Comparison of ENCODE assay signal across 1 cellular context in the genomic region with DNA sequence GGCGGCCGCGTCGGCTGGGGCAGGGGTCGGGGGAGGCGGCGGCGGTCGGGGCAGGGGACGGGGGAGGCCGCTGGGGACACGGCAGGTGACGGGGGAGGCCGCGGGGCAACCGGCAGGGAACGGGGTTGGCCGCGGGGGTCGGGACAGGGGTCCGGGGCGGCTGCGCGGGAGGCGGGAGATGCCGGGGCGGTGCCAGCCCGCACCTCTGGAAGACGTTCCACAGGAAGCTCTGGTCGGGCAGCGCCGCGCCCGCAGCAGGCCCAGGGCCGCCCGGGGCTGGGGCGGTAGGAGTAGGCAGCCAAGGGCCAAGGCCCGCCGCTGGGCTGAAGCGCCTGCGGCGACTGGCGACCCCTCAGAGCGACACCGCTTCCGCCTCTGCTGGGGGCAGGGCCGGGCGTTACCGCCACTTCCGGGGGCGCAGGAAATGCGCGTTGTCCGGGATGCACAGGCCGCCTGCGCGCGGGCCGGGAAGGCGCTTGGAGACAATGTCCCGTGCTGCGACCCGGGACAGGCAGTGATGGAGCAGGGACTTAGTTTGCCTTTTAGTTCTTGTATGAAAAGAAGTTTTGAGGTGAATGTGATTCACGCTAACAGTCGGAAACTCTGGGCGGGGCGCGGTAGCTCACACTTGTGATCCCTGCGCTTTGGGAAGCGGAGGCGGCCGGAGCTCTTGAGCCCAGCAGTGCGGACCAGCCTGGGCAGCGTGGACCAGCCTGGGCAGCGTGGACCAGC.
TF ChIP-seq lines count a peak whose summit lies in the region.

No MANE protein-coding gene starts in this region.

TF ChIP-seq in WTC11, 78 proteins besides CTCF, POLR2A, EP300 and RAD21 (continued from another document and continues in another):
- TF ChIP-seq, protein P1, sequence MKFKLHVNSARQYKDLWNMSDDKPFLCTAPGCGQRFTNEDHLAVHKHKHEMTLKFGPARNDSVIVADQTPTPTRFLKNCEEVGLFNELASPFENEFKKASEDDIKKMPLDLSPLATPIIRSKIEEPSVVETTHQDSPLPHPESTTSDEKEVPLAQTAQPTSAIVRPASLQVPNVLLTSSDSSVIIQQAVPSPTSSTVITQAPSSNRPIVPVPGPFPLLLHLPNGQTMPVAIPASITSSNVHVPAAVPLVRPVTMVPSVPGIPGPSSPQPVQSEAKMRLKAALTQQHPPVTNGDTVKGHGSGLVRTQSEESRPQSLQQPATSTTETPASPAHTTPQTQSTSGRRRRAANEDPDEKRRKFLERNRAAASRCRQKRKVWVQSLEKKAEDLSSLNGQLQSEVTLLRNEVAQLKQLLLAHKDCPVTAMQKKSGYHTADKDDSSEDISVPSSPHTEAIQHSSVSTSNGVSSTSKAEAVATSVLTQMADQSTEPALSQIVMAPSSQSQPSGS (CRISPR knock-in tag; IDR thresholded peaks at IDR 0.05; ENCODE audit: borderline replicate concordance, low read depth): no peak
- TF ChIP-seq, protein P2, sequence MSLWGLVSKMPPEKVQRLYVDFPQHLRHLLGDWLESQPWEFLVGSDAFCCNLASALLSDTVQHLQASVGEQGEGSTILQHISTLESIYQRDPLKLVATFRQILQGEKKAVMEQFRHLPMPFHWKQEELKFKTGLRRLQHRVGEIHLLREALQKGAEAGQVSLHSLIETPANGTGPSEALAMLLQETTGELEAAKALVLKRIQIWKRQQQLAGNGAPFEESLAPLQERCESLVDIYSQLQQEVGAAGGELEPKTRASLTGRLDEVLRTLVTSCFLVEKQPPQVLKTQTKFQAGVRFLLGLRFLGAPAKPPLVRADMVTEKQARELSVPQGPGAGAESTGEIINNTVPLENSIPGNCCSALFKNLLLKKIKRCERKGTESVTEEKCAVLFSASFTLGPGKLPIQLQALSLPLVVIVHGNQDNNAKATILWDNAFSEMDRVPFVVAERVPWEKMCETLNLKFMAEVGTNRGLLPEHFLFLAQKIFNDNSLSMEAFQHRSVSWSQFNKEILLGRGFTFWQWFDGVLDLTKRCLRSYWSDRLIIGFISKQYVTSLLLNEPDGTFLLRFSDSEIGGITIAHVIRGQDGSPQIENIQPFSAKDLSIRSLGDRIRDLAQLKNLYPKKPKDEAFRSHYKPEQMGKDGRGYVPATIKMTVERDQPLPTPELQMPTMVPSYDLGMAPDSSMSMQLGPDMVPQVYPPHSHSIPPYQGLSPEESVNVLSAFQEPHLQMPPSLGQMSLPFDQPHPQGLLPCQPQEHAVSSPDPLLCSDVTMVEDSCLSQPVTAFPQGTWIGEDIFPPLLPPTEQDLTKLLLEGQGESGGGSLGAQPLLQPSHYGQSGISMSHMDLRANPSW (CRISPR knock-in tag; conservative IDR thresholded peaks at IDR 0.05; ENCODE audit: low read depth): no peak
- TF ChIP-seq EMX1 (CRISPR knock-in tag; IDR thresholded peaks at IDR 0.05) (no peak), CBFB (CRISPR knock-in tag; IDR thresholded peaks at IDR 0.05; ENCODE audit: low read depth) (no peak), NFYB (CRISPR knock-in tag; conservative IDR thresholded peaks at IDR 0.05; ENCODE audit: low read depth) (no peak), ZNF396 (CRISPR knock-in tag; IDR thresholded peaks at IDR 0.05; ENCODE audit: borderline replicate concordance) (no peak), SMAD4 (CRISPR knock-in tag; IDR thresholded peaks at IDR 0.05) (no peak), FOXK1 (CRISPR knock-in tag; IDR thresholded peaks at IDR 0.05) (no peak), NR3C1 (CRISPR knock-in tag; conservative IDR thresholded peaks at IDR 0.05; ENCODE audit: low read depth) (no peak), NR1H2 (CRISPR knock-in tag; IDR thresholded peaks at IDR 0.05) (no peak), ZNF232 (CRISPR knock-in tag; IDR thresholded peaks at IDR 0.05) (no peak), NFE2L1 (CRISPR knock-in tag; IDR thresholded peaks at IDR 0.05) (no peak), ZNF423 (CRISPR knock-in tag; IDR thresholded peaks at IDR 0.05) (peak; percentile 51; the same call in 1 of the 2 replicates), TEAD1 (CRISPR knock-in tag; IDR thresholded peaks at IDR 0.05) (peak; percentile 41; the same call in 1 of the 2 replicates), ZNF263 (CRISPR knock-in tag; IDR thresholded peaks at IDR 0.05; ENCODE audit: low read depth) (no peak), SP1 (CRISPR knock-in tag; conservative IDR thresholded peaks at IDR 0.05) (peak; percentile 48; the same call in 1 of the 2 replicates), ZNF219 (CRISPR knock-in tag; IDR thresholded peaks at IDR 0.05; ENCODE audit: borderline replicate concordance) (no peak), GABPB1 (CRISPR knock-in tag; IDR thresholded peaks at IDR 0.05) (peak; percentile 83), HMGA2 (CRISPR knock-in tag; IDR thresholded peaks at IDR 0.05) (no peak), ETV6 (CRISPR knock-in tag; IDR thresholded peaks at IDR 0.05) (peak; percentile 98)
- TF ChIP-seq, protein P3, sequence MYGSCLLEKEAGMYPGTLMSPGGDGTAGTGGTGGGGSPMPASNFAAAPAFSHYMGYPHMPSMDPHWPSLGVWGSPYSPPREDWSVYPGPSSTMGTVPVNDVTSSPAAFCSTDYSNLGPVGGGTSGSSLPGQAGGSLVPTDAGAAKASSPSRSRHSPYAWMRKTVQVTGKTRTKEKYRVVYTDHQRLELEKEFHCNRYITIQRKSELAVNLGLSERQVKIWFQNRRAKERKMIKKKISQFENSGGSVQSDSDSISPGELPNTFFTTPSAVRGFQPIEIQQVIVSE (CRISPR knock-in tag; IDR thresholded peaks at IDR 0.05; ENCODE audit: borderline replicate concordance): no peak
- TF ChIP-seq, protein P4, sequence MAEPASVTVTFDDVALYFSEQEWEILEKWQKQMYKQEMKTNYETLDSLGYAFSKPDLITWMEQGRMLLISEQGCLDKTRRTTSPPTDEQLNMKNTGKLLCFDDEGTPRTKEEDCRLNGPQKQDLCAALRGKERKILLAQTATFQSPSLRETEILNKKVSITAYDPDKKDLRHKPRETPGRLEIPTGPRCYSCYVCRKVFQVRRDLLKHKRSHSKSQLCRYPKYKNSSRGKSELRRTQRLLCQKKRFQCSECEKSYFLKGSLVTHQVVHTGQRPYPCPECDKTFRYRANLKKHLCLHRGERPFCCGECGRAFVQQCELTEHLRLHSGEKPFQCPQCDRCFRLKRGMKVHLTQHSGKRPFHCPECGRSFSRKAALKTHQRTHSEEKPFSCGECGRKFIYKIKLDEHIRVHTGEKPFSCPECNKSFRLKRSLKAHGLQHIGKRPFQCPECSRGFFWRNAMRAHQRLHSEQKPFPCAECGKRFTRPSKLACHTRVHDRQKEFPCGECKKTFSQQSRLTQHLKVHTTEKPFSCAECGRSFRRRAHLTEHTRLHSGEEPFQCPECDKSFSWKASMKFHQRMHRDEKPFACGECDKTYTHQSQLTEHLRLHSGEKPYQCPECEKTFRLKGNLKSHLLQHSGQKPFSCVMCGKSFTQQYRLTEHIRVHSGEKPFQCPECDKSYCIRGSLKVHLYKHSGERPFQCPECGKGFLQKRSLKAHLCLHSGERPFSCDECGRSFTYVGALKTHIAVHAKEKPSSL (CRISPR knock-in tag; conservative IDR thresholded peaks at IDR 0.05): no peak
- TF ChIP-seq, protein P5, sequence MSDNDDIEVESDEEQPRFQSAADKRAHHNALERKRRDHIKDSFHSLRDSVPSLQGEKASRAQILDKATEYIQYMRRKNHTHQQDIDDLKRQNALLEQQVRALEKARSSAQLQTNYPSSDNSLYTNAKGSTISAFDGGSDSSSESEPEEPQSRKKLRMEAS (CRISPR knock-in tag; IDR thresholded peaks at IDR 0.05): peak; percentile 54
- TF ChIP-seq, protein P6, sequence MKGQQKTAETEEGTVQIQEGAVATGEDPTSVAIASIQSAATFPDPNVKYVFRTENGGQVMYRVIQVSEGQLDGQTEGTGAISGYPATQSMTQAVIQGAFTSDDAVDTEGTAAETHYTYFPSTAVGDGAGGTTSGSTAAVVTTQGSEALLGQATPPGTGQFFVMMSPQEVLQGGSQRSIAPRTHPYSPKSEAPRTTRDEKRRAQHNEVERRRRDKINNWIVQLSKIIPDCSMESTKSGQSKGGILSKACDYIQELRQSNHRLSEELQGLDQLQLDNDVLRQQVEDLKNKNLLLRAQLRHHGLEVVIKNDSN (CRISPR knock-in tag; IDR thresholded peaks at IDR 0.05): no peak
- TF ChIP-seq, protein P7, sequence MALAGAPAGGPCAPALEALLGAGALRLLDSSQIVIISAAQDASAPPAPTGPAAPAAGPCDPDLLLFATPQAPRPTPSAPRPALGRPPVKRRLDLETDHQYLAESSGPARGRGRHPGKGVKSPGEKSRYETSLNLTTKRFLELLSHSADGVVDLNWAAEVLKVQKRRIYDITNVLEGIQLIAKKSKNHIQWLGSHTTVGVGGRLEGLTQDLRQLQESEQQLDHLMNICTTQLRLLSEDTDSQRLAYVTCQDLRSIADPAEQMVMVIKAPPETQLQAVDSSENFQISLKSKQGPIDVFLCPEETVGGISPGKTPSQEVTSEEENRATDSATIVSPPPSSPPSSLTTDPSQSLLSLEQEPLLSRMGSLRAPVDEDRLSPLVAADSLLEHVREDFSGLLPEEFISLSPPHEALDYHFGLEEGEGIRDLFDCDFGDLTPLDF (CRISPR knock-in tag; IDR thresholded peaks at IDR 0.05): no peak
- TF ChIP-seq, protein P8, sequence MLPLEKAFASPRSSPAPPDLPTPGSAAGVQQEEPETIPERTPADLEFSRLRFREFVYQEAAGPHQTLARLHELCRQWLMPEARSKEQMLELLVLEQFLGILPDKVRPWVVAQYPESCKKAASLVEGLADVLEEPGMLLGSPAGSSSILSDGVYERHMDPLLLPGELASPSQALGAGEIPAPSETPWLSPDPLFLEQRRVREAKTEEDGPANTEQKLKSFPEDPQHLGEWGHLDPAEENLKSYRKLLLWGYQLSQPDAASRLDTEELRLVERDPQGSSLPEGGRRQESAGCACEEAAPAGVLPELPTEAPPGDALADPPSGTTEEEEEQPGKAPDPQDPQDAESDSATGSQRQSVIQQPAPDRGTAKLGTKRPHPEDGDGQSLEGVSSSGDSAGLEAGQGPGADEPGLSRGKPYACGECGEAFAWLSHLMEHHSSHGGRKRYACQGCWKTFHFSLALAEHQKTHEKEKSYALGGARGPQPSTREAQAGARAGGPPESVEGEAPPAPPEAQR (CRISPR knock-in tag; IDR thresholded peaks at IDR 0.05): no peak
- TF ChIP-seq, protein P9, sequence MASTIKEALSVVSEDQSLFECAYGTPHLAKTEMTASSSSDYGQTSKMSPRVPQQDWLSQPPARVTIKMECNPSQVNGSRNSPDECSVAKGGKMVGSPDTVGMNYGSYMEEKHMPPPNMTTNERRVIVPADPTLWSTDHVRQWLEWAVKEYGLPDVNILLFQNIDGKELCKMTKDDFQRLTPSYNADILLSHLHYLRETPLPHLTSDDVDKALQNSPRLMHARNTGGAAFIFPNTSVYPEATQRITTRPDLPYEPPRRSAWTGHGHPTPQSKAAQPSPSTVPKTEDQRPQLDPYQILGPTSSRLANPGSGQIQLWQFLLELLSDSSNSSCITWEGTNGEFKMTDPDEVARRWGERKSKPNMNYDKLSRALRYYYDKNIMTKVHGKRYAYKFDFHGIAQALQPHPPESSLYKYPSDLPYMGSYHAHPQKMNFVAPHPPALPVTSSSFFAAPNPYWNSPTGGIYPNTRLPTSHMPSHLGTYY (CRISPR knock-in tag; IDR thresholded peaks at IDR 0.05): no peak
- TF ChIP-seq, protein P10, sequence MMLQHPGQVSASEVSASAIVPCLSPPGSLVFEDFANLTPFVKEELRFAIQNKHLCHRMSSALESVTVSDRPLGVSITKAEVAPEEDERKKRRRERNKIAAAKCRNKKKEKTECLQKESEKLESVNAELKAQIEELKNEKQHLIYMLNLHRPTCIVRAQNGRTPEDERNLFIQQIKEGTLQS (CRISPR knock-in tag; conservative IDR thresholded peaks at IDR 0.05): no peak
- TF ChIP-seq, protein P11, sequence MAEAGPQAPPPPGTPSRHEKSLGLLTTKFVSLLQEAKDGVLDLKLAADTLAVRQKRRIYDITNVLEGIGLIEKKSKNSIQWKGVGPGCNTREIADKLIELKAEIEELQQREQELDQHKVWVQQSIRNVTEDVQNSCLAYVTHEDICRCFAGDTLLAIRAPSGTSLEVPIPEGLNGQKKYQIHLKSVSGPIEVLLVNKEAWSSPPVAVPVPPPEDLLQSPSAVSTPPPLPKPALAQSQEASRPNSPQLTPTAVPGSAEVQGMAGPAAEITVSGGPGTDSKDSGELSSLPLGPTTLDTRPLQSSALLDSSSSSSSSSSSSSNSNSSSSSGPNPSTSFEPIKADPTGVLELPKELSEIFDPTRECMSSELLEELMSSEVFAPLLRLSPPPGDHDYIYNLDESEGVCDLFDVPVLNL (CRISPR knock-in tag; IDR thresholded peaks at IDR 0.05; ENCODE audit: borderline replicate concordance, low read depth): no peak
- TF ChIP-seq, protein P12, sequence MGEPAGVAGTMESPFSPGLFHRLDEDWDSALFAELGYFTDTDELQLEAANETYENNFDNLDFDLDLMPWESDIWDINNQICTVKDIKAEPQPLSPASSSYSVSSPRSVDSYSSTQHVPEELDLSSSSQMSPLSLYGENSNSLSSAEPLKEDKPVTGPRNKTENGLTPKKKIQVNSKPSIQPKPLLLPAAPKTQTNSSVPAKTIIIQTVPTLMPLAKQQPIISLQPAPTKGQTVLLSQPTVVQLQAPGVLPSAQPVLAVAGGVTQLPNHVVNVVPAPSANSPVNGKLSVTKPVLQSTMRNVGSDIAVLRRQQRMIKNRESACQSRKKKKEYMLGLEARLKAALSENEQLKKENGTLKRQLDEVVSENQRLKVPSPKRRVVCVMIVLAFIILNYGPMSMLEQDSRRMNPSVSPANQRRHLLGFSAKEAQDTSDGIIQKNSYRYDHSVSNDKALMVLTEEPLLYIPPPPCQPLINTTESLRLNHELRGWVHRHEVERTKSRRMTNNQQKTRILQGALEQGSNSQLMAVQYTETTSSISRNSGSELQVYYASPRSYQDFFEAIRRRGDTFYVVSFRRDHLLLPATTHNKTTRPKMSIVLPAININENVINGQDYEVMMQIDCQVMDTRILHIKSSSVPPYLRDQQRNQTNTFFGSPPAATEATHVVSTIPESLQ (CRISPR knock-in tag; IDR thresholded peaks at IDR 0.05): no peak
- TF ChIP-seq, protein P13, sequence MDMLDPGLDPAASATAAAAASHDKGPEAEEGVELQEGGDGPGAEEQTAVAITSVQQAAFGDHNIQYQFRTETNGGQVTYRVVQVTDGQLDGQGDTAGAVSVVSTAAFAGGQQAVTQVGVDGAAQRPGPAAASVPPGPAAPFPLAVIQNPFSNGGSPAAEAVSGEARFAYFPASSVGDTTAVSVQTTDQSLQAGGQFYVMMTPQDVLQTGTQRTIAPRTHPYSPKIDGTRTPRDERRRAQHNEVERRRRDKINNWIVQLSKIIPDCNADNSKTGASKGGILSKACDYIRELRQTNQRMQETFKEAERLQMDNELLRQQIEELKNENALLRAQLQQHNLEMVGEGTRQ (CRISPR knock-in tag; IDR thresholded peaks at IDR 0.05): 0 out of 2 replicates have a peak, but pooled peaks have one; percentile 31
